Comparison of ENCODE assay signal across 27 cellular contexts in the genomic region with DNA sequence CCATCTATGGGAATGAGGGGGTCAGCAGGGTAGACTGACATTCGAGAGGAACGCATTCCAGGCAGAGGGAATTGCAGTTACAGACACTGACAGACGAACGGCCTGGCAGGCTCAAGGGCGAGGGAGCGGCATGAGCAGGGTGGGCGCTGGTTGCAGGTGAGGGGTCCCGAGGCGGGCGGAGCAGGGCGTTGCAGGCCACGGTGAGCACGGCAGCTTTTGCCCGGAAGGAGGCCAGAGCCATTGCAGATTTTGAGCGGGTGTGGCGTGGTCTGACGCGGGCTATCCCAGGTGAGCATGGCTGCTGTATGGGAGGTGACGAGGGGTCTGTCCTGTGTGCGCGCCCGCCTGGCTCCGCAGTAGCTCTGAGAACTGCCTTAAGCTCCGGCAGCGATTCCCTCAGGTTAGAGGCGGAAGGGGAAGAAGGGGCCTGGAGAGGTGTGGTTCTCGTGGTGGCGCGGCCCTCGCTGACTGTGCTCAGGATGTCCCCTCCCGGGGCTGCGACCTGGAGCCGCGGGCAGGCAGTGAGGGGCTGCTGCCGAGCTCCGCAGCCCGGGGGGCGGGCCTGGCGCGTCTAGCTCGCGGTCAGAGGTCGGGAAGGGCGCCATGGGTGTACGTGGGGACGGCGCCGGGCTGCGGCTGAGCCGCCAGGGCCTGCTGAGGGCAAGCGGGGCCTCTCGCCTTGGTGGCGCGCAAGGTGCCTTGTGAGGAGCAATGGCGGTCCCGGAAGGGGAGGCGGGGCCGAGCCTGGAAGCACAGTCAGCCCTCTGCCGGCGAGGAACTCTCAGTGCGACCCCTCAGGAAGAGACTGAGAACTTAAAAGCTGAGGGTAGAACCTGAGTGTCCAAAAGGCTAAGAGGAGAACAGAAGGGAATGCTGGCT.
DNase-seq lines count a peak whose midpoint lies in the region; ATAC-seq, FAIRE-seq and TF ChIP-seq lines count a peak whose summit lies in the region.
"Had no signal": no experiment of that assay in that cellular context is flagged by ENCODE, and none has a peak within 500 bp of the region (broad histone marks: within the 10 kb centered on the region; RNA-seq: fewer than 3 reads in every experiment).

No MANE protein-coding gene starts in this region.

- H3K9me3 ChIP-seq in astrocyte (ENCODE audit: insufficient read depth, low read depth, low read length) (no peaks in the 10 kb centered on the region), neural progenitor cell (ENCODE audit: low read depth) (no peaks in the 10 kb centered on the region)
- H3K9me3 ChIP-seq: breast epithelium, psoas muscle, vagina had no signal

- no peaks in the 10 kb centered on the region for H3K79me2 ChIP-seq in astrocyte (ENCODE audit: insufficient read depth, low read length)
- no peaks in the 10 kb centered on the region for H3K79me2 ChIP-seq in neural progenitor cell (ENCODE audit: low read depth)

- no peak for FAIRE-seq in astrocyte (lab: Jason Lieb, UNC)
- FAIRE-seq: keratinocyte had no signal

- no peak overlapping the region for H2AFZ ChIP-seq in astrocyte (ENCODE audit: low read depth, low read length)
- H2AFZ ChIP-seq in neural progenitor cell (replicated peaks), result no peak overlapping the region

- H3K4me2 ChIP-seq in astrocyte (ENCODE audit: low read length) (peak overlapping the region; percentile 2), neural progenitor cell (no peak overlapping the region)
- H3K4me2 ChIP-seq: smooth muscle cell had no signal

- no peak overlapping the region for H3K27ac Mint-ChIP-seq in astrocyte (ENCODE audit: unreplicated experiment)
- H3K27ac Mint-ChIP-seq in neural progenitor cell, result peak overlapping the region; percentile 35
- no peak overlapping the region for H3K27ac Mint-ChIP-seq in activated CD4-positive, alpha-beta memory T cell treated with anti-CD3 and anti-CD28 coated beads for 36 hours
- H3K27ac Mint-ChIP-seq: activated naive CD8-positive, alpha-beta T cell treated with anti-CD3 and anti-CD28 coated beads, Interleukin-2, amount 50 U/mL, for 24 hours had no signal

- POLR2A ChIA-PET in activated CD4-positive, alpha-beta memory T cell treated with anti-CD3 and anti-CD28 coated beads for 36 hours (lab: Charles Lee), result interaction anchor here (0.5 kb wide), 1 partner anchor 42 kb away, joined by 3 read pairs; no protein-coding TSS in a partner anchor

- H3K9ac ChIP-seq in astrocyte (ENCODE audit: low read length) (no peak overlapping the region), neural progenitor cell (no peak overlapping the region)

- H3K36me3 Mint-ChIP-seq in astrocyte (ENCODE audit: low read depth, unreplicated experiment) (no peaks in the 10 kb centered on the region), neural progenitor cell (no peaks in the 10 kb centered on the region)
- no peaks in the 10 kb centered on the region for H3K36me3 Mint-ChIP-seq in activated CD4-positive, alpha-beta memory T cell treated with anti-CD3 and anti-CD28 coated beads for 36 hours

- H3K27me3 Mint-ChIP-seq in astrocyte (ENCODE audit: low read depth, unreplicated experiment) (peaks cover 8% of the 10 kb centered on the region), neural progenitor cell (ENCODE audit: insufficient read depth, low read depth) (peaks cover under 1% of the 10 kb centered on the region)
- H3K27me3 Mint-ChIP-seq in activated CD4-positive, alpha-beta memory T cell treated with anti-CD3 and anti-CD28 coated beads for 36 hours, result peaks cover 22% of the 10 kb centered on the region

- H3K27ac ChIP-seq in 22Rv1 (no peak overlapping the region), astrocyte (ENCODE audit: low read depth, low read length) (no peak overlapping the region), neural progenitor cell (no peak overlapping the region)
- H3K27ac ChIP-seq: breast epithelium, C4-2B, foreskin keratinocyte, psoas muscle, RWPE1, vagina had no signal

- H3K4me1 Mint-ChIP-seq in astrocyte (ENCODE audit: low read depth, unreplicated experiment), result peaks cover 2% of the 10 kb centered on the region
- peaks cover 19% of the 10 kb centered on the region for H3K4me1 Mint-ChIP-seq in neural progenitor cell
- no peaks in the 10 kb centered on the region for H3K4me1 Mint-ChIP-seq in activated CD4-positive, alpha-beta memory T cell treated with anti-CD3 and anti-CD28 coated beads for 36 hours (ENCODE audit: low read depth)
- H3K4me1 Mint-ChIP-seq: activated naive CD8-positive, alpha-beta T cell treated with anti-CD3 and anti-CD28 coated beads, Interleukin-2, amount 50 U/mL, for 24 hours had no signal

- H3K4me1 ChIP-seq in astrocyte (ENCODE audit: insufficient read depth, low read length), result peaks cover 3% of the 10 kb centered on the region
- no peaks in the 10 kb centered on the region for H3K4me1 ChIP-seq in neural progenitor cell
- H3K4me1 ChIP-seq: breast epithelium, foreskin keratinocyte, psoas muscle, vagina had no signal

- peaks cover 3% of the 10 kb centered on the region for H3K9me3 Mint-ChIP-seq in astrocyte (ENCODE audit: unreplicated experiment)
- H3K9me3 Mint-ChIP-seq in neural progenitor cell, result peaks cover 3% of the 10 kb centered on the region
- no peaks in the 10 kb centered on the region for H3K9me3 Mint-ChIP-seq in activated CD4-positive, alpha-beta memory T cell treated with anti-CD3 and anti-CD28 coated beads for 36 hours
- H3K9me3 Mint-ChIP-seq: activated naive CD8-positive, alpha-beta T cell treated with anti-CD3 and anti-CD28 coated beads, Interleukin-2, amount 50 U/mL, for 24 hours; nephron had no signal

- no peaks in the 10 kb centered on the region for H3F3A ChIP-seq in neural progenitor cell (ENCODE audit: low read depth)

- H3K4me3 ChIP-seq in astrocyte (ENCODE audit: insufficient read depth, low read depth, low read length) (no peak overlapping the region), neural progenitor cell (no peak overlapping the region)
- H3K4me3 ChIP-seq: breast epithelium, psoas muscle, smooth muscle cell, vagina had no signal

- intact Hi-C loops in left cardiac atrium (cut with DNase I), result no loop called here
- intact Hi-C loops in activated CD4-positive, alpha-beta memory T cell treated with anti-CD3 and anti-CD28 coated beads for 36 hours (cut with micrococcal nuclease), result no loop called here

- no peak overlapping the region for H3K4me3 Mint-ChIP-seq in astrocyte (ENCODE audit: unreplicated experiment)
- no peak overlapping the region for H3K4me3 Mint-ChIP-seq in neural progenitor cell
- H3K4me3 Mint-ChIP-seq in activated CD4-positive, alpha-beta memory T cell treated with anti-CD3 and anti-CD28 coated beads for 36 hours, result no peak overlapping the region
- H3K4me3 Mint-ChIP-seq: activated naive CD8-positive, alpha-beta T cell treated with anti-CD3 and anti-CD28 coated beads, Interleukin-2, amount 50 U/mL, for 24 hours; nephron had no signal

- no peaks in the 10 kb centered on the region for H3K27me3 ChIP-seq in astrocyte (ENCODE audit: insufficient read depth, low read length)
- no peaks in the 10 kb centered on the region for H3K27me3 ChIP-seq in neural progenitor cell
- H3K27me3 ChIP-seq: breast epithelium, vagina had no signal

- H4K20me1 ChIP-seq in astrocyte (ENCODE audit: insufficient read depth, low read length) (no peaks in the 10 kb centered on the region), neural progenitor cell (ENCODE audit: low read depth) (no peaks in the 10 kb centered on the region)

- ATAC-seq in left cardiac atrium (peak; percentile 8 to 38), GM18867 (IDR thresholded peaks at IDR 0.05; ENCODE audit: unreplicated experiment) (no peak)
- ATAC-seq: activated CD4-positive, CD25-positive, alpha-beta regulatory T cell treated with anti-CD3 and anti-CD28 coated beads, Interleukin-2, amount 50 U/mL, for 24 hours; activated naive CD8-positive, alpha-beta T cell treated with anti-CD3 and anti-CD28 coated beads, Interleukin-2, amount 50 U/mL, for 24 hours; foreskin keratinocyte; psoas muscle had no signal

- DNase-seq in astrocyte (ENCODE audit: low read depth), result no peak
- DNase-seq in left cardiac atrium, result no peak
- no peak for DNase-seq in neural progenitor cell (ENCODE audit: low spot score)
- DNase-seq in stimulated activated CD4-positive, alpha-beta T cell treated with anti-CD3 and anti-CD28 coated beads, Interleukin-15, amount 100 ng/mL, for 24 hours, result no peak
- no peak for DNase-seq in COLO829 (ENCODE audit: low spot score)
- DNase-seq in activated CD4-positive, alpha-beta memory T cell treated with anti-CD3 and anti-CD28 coated beads for 36 hours, result no peak
- DNase-seq: activated naive CD8-positive, alpha-beta T cell treated with anti-CD3 and anti-CD28 coated beads, Interleukin-2, amount 50 U/mL, for 24 hours; DMS153; foreskin keratinocyte; GDM1; hippocampal formation; NCI-H1417; NCI-H2171; NCI-H524 treated with DMSO at 0.1 percent for 48 hours; psoas muscle; stimulated activated CD4-positive, alpha-beta T cell treated with anti-CD3 and anti-CD28 coated beads, Interleukin-4, amount 100 ng/mL, for 1 hour; T1000 had no signal

- CTCF ChIA-PET in activated CD4-positive, alpha-beta memory T cell treated with anti-CD3 and anti-CD28 coated beads for 36 hours (lab: Charles Lee), result no interaction called here

- peak; percentile 25 for TF ChIP-seq CTCF in 22Rv1 (IDR thresholded peaks at IDR 0.05)
- no peak for TF ChIP-seq CTCF in astrocyte (IDR thresholded peaks at IDR 0.05; ENCODE audit: insufficient read depth, low read depth, low read length)
- TF ChIP-seq CTCF in neural progenitor cell (IDR thresholded peaks at IDR 0.05), result no peak

- H3K36me3 ChIP-seq in astrocyte (ENCODE audit: insufficient read depth, low read length) (no peaks in the 10 kb centered on the region), neural progenitor cell (no peaks in the 10 kb centered on the region)
- H3K36me3 ChIP-seq: breast epithelium, vagina had no signal
